ENCODE assay signal across 25 cellular contexts in the genomic region with DNA sequence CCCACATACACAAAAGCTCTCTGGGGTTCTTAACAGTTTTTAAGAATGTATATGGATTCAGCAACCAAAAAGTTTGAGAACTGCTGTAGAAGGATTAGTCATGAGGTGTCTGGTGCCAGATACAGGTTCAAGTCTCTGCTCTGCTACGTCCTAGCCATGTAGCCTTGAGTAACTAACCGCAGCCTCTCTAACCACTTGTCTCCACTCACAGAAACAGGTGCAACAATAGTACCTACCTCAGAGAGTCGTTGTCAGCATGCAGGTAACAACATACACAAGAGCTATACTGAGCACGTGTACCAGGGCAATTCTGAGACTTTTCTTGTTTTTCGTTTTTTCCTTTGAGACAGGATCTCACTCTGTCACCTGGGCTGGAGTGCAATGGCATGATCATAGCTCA. TPM values are rescaled to one million over a fixed set of nuclear protein-coding genes. Genes with fewer than 3 reads are reported as not detected.
"Had no signal": no experiment of that assay in that cellular context is flagged by ENCODE, and none has a peak within 500 bp of the region (broad histone marks: within the 10 kb centered on the region; RNA-seq: fewer than 3 reads in every experiment).

No MANE protein-coding gene starts in this region.

- H3K27ac ChIP-seq: breast epithelium, RWPE1, SJCRH30, VCaP had no signal

- H3K36me3 ChIP-seq: breast epithelium, SJCRH30 had no signal

- H3K4me2 ChIP-seq: SK-N-SH had no signal

- H3K4me3 ChIP-seq: breast epithelium, SJCRH30 had no signal

- DNase-seq: activated CD4-positive, alpha-beta memory T cell treated with anti-CD3 and anti-CD28 coated beads, Interleukin-2, amount 10 ng/mL, durations not matched to agents 7 days and 5 days; activated CD4-positive, alpha-beta T cell treated with anti-CD3 and anti-CD28 coated beads, Interleukin-2, amount 10 ng/mL, durations not matched to agents 7 days and 5 days; activated CD4-positive, CD25-positive, alpha-beta regulatory T cell; activated CD8-positive, alpha-beta memory T cell treated with anti-CD3 and anti-CD28 coated beads, Interleukin-2, amount 50 U/mL, for 48 hours; activated effector memory CD4-positive, alpha-beta T cell treated with Interleukin-2 at 50 U/mL for 16 hours; activated naive CD4-positive, alpha-beta T cell; activated T-cell treated with anti-CD3 and anti-CD28 coated beads, Interleukin-2, amount 50 U/mL, for 1 hour; caudate nucleus; Karpas-422; NCI-H1092; NCI-H1930; NCI-H2171 treated with DMSO at 0.1 percent for 48 hours; NCI-H226; NCI-H526; NCI-H774; Right ventricle myocardium superior; SJCRH30; SK-N-SH; T-helper 1 cell had no signal

- H3K9me3 ChIP-seq: breast epithelium, SJCRH30, SK-N-SH had no signal

- H3K4me1 ChIP-seq: breast epithelium, SJCRH30 had no signal

- H3K27me3 ChIP-seq: breast epithelium, SJCRH30 had no signal

RNA-seq across cellular contexts. Expression of gene APOBEC3H, which starts 28.6 kb away (rescaled TPM):
- total RNA-seq: aorta, cerebellum, NCI-H460, Right ventricle myocardium superior, SJCRH30 had no signal
- polyA plus RNA-seq: aorta had no signal

RNA-seq across cellular contexts. Expression of gene APOBEC3G, which starts 48.5 kb away (rescaled TPM):
- total RNA-seq: SJCRH30 had no signal
- polyA plus RNA-seq: SK-N-SH had no signal
